Comparison of ENCODE assay signal across 10 cellular contexts in genomic region chr18:77084757-77085035, GRCh38. TPM values are rescaled to one million over a fixed set of nuclear protein-coding genes. Genes with fewer than 3 reads are reported as not detected.
DNase-seq lines count a peak whose midpoint lies in the region; ATAC-seq and TF ChIP-seq lines count a peak whose summit lies in the region.
"Had no signal": no experiment of that assay in that cellular context is flagged by ENCODE, and none has a peak within 500 bp of the region (broad histone marks: within the 10 kb centered on the region; RNA-seq: fewer than 3 reads in every experiment).

No MANE protein-coding gene starts in this region.

- peaks cover 3 to 10% of the 10 kb centered on the region in 2 donors for H3K36me3 Mint-ChIP-seq in activated T-cell treated with anti-CD3 and anti-CD28 coated beads, Interleukin-2, amount 50 U/mL, for 72 hours (ENCODE audit: insufficient read depth in 2 of 2)
- H3K36me3 Mint-ChIP-seq in dendritic cell treated with granulocyte-macrophage colony-stimulating factor and Interleukin-4, amounts not matched to agents 40 ng/mL and 50 ng/mL, for 4 days (ENCODE audit: low read depth), result peaks cover 57% of the 10 kb centered on the region
- H3K36me3 Mint-ChIP-seq in naive thymus-derived CD8-positive, alpha-beta T cell, result peaks cover 4 to 30% (median 22%) of the 10 kb centered on the region in 3 donors

- H3K4me1 Mint-ChIP-seq in activated T-cell treated with anti-CD3 and anti-CD28 coated beads, Interleukin-2, amount 50 U/mL, for 72 hours (ENCODE audit: low read depth), result peaks cover 62% of the 10 kb centered on the region
- peaks cover 78% of the 10 kb centered on the region for H3K4me1 Mint-ChIP-seq in dendritic cell treated with granulocyte-macrophage colony-stimulating factor and Interleukin-4, amounts not matched to agents 40 ng/mL and 50 ng/mL, for 4 days (ENCODE audit: low read depth)
- H3K4me1 Mint-ChIP-seq in naive thymus-derived CD8-positive, alpha-beta T cell, result peaks cover 36 to 83% (median 75%) of the 10 kb centered on the region in 4 donors

- TF ChIP-seq CTCF in upper lobe of left lung (IDR thresholded peaks at IDR 0.05) (no peak), left lung (IDR thresholded peaks at IDR 0.05) (no peak)

- no peak for DNase-seq in activated T-cell treated with anti-CD3 and anti-CD28 coated beads, Interleukin-2, amount 50 U/mL, for 72 hours
- DNase-seq in activated T-cell treated with anti-CD3 and anti-CD28 coated beads, Interleukin-2, amount 50 U/mL, for 1 hour, result no peak
- DNase-seq in naive thymus-derived CD8-positive, alpha-beta T cell, result no peak
- DNase-seq in upper lobe of left lung (no peak), left lung (no peak), iPS-NIHi11 (ENCODE audit: low spot score) (no peak), SIG-M5 (lab: John Stamatoyannopoulos, UW) (no peak)
- DNase-seq: NCI-H187 treated with DMSO at 0.1 percent for 48 hours had no signal

- no peak for TF ChIP-seq POLR2A in upper lobe of left lung (IDR thresholded peaks at IDR 0.05)

- H3K27ac Mint-ChIP-seq in activated T-cell treated with anti-CD3 and anti-CD28 coated beads, Interleukin-2, amount 50 U/mL, for 72 hours, result peak overlapping the region; percentile 91
- H3K27ac Mint-ChIP-seq in dendritic cell treated with granulocyte-macrophage colony-stimulating factor and Interleukin-4, amounts not matched to agents 40 ng/mL and 50 ng/mL, for 4 days, result peak overlapping the region; percentile 55
- peak overlapping the region in 9 of 10 donors; percentile 12 to 87 (median 61) for H3K27ac Mint-ChIP-seq in naive thymus-derived CD8-positive, alpha-beta T cell

- TF ChIP-seq EP300 in upper lobe of left lung (IDR thresholded peaks at IDR 0.05), result peak in 2 of 4 donors; percentile 50 to 75

- H3K4me3 Mint-ChIP-seq in activated T-cell treated with anti-CD3 and anti-CD28 coated beads, Interleukin-2, amount 50 U/mL, for 72 hours, result peak overlapping the region in 1 of 2 donors; percentile 49
- H3K4me3 Mint-ChIP-seq in dendritic cell treated with granulocyte-macrophage colony-stimulating factor and Interleukin-4, amounts not matched to agents 40 ng/mL and 50 ng/mL, for 4 days, result no peak overlapping the region
- H3K4me3 Mint-ChIP-seq in naive thymus-derived CD8-positive, alpha-beta T cell, result peak overlapping the region in 3 of 10 donors; percentile 4 to 50 (median 16)

- intact Hi-C loops in dendritic cell treated with granulocyte-macrophage colony-stimulating factor and Interleukin-4, amounts not matched to agents 40 ng/mL and 50 ng/mL, for 4 days (cut with micrococcal nuclease), result no loop called here
- intact Hi-C loops in left lung (cut with DNase I), result no loop called here

- no peaks in the 10 kb centered on the region for H3K27me3 ChIP-seq in upper lobe of left lung
- no peaks in the 10 kb centered on the region for H3K27me3 ChIP-seq in left lung

- H3K36me3 ChIP-seq in upper lobe of left lung (no peaks in the 10 kb centered on the region), left lung (peaks cover 0 to 12% of the 10 kb centered on the region in 2 donors)

- WGBS in upper lobe of left lung, 2 donors, result 10 to 14% methylated on average over 1 of the region's 1 CpG

- H3K4me1 ChIP-seq in upper lobe of left lung, result peaks cover 44 to 87% (median 82%) of the 10 kb centered on the region in 4 donors
- H3K4me1 ChIP-seq in left lung, result peaks cover 11 to 92% of the 10 kb centered on the region in 2 donors

- ATAC-seq in activated T-cell treated with anti-CD3 and anti-CD28 coated beads, Interleukin-2, amount 50 U/mL, for 72 hours (replicated peaks in 1 of 2), result no peak
- no peak for ATAC-seq in naive thymus-derived CD8-positive, alpha-beta T cell
- ATAC-seq in upper lobe of left lung (ENCODE audit: low FRiP score in 2 of 2), result no peak
- ATAC-seq in left lung, result no peak

- H3K27ac ChIP-seq in upper lobe of left lung (peak overlapping the region in 3 of 4 donors; percentile 40 to 90 (median 88)), left lung (peak overlapping the region in 1 of 2 donors; percentile 65)

- no peaks in the 10 kb centered on the region for H3K9me3 Mint-ChIP-seq in activated T-cell treated with anti-CD3 and anti-CD28 coated beads, Interleukin-2, amount 50 U/mL, for 72 hours
- no peaks in the 10 kb centered on the region for H3K9me3 Mint-ChIP-seq in dendritic cell treated with granulocyte-macrophage colony-stimulating factor and Interleukin-4, amounts not matched to agents 40 ng/mL and 50 ng/mL, for 4 days
- no peaks in the 10 kb centered on the region for H3K9me3 Mint-ChIP-seq in naive thymus-derived CD8-positive, alpha-beta T cell

- no peaks in the 10 kb centered on the region for H3K9me3 ChIP-seq in upper lobe of left lung
- H3K9me3 ChIP-seq in left lung, result no peaks in the 10 kb centered on the region

- POLR2A ChIA-PET in naive thymus-derived CD8-positive, alpha-beta T cell (lab: Charles Lee), result interaction anchor here (1.4 kb wide), 1 partner anchor 13 kb away, joined by 4 read pairs; no protein-coding TSS in a partner anchor

- H3K4me3 ChIP-seq in upper lobe of left lung (no peak overlapping the region), left lung (no peak overlapping the region)
- H3K4me3 ChIP-seq: lung had no signal

- no peaks in the 10 kb centered on the region for H3K27me3 Mint-ChIP-seq in activated T-cell treated with anti-CD3 and anti-CD28 coated beads, Interleukin-2, amount 50 U/mL, for 72 hours (ENCODE audit: low read depth)
- H3K27me3 Mint-ChIP-seq in dendritic cell treated with granulocyte-macrophage colony-stimulating factor and Interleukin-4, amounts not matched to agents 40 ng/mL and 50 ng/mL, for 4 days, result no peaks in the 10 kb centered on the region
- H3K27me3 Mint-ChIP-seq in naive thymus-derived CD8-positive, alpha-beta T cell, result no peaks in the 10 kb centered on the region

RNA-seq across cellular contexts. Expression of gene MBP, which starts 47.9 kb away (rescaled TPM):
- total RNA-seq in activated T-cell treated with anti-CD3 and anti-CD28 coated beads, Interleukin-2, amount 50 U/mL, for 72 hours, result 100 to 1,000 TPM; 101 to 107 TPM
- 100 to 1,000 TPM in 1 of 2 experiments, 10 to 100 TPM in 1; 99.9 to 108 TPM for total RNA-seq in naive thymus-derived CD8-positive, alpha-beta T cell
- 100 to 1,000 TPM in 2 of 3 donors, 10 to 100 TPM in 1; 89.2 to 148 (median 105) TPM for polyA plus RNA-seq in naive thymus-derived CD8-positive, alpha-beta T cell
- 10 to 100 TPM; 55.5 to 87.6 (median 68.8) TPM for total RNA-seq in upper lobe of left lung
- total RNA-seq in left lung, result 10 to 100 TPM; 40.5 to 56.7 TPM
